Comparison of ENCODE assay signal across 8 cellular contexts in genomic region chr11:46277623-46278386, GRCh38. TPM values are rescaled to one million over a fixed set of nuclear protein-coding genes. Genes with fewer than 3 reads are reported as not detected.
DNase-seq lines count a peak whose midpoint lies in the region; ATAC-seq and TF ChIP-seq lines count a peak whose summit lies in the region.

Gene CREB3L1, plus strand, starts transcription at chr11:46277662. Its CDS starts 450 bp downstream, at chr11:46278112.

- H2AK5ac ChIP-seq in mesendoderm (ENCODE audit: low read length): no peak within 1 kb of the TSS

- H3K4me1 ChIP-seq in HCT116 (ENCODE audit: control insufficient read depth in 1 of 2, insufficient read depth in 2 of 2, low read length in 2 of 2) (peaks cover 7 to 11% of the 10 kb centered on the region in 2 experiments), mesendoderm (ENCODE audit: control insufficient read depth, low read depth, low read length) (peaks cover 17% of the 10 kb centered on the region), aorta (ENCODE audit: control insufficient read depth in 1 of 2, insufficient read depth in 2 of 2, low read length in 2 of 2) (no peaks in the 10 kb centered on the region)

- CTCF ChIA-PET in HCT116 (lab: Charles Lee): no interaction called here

- intact Hi-C loops in HCT116 (cut with micrococcal nuclease): no loop called here
- intact Hi-C loops in aorta (cut with DNase I): no loop called here

- no peak for TF ChIP-seq POLR2A in HCT116 (IDR thresholded peaks at IDR 0.05; ENCODE audit: borderline replicate concordance, extremely low read depth, insufficient read depth, insufficient read length)

- H2BK120ac ChIP-seq in mesendoderm (ENCODE audit: low read depth, low read length): no peak within 1 kb of the TSS

- H3K9me2 ChIP-seq in HCT116 (ENCODE audit: insufficient read depth): no peaks in the 10 kb centered on the region

- no peaks in the 10 kb centered on the region for H3K79me2 ChIP-seq in HCT116 (ENCODE audit: insufficient read depth, low read length)
- no peaks in the 10 kb centered on the region for H3K79me2 ChIP-seq in mesendoderm (ENCODE audit: control insufficient read depth, insufficient read depth, low read length)

- H3K23ac ChIP-seq in mesendoderm (ENCODE audit: low read length): no peak within 1 kb of the TSS

- no peak for ATAC-seq in HCT116
- no peak for ATAC-seq in aorta (ENCODE audit: low FRiP score)
- ATAC-seq in HG03439 (IDR thresholded peaks at IDR 0.05; ENCODE audit: unreplicated experiment): no peak

- H3K9me3 ChIP-seq in HCT116 (ENCODE audit: control insufficient read depth in 1 of 2, insufficient read depth in 1 of 2, low read depth in 1 of 2, low read length in 2 of 2) (no peaks in the 10 kb centered on the region), aorta (ENCODE audit: control insufficient read depth, low read length) (no peaks in the 10 kb centered on the region)

- no peak for DNase-seq in AG09309 (ENCODE audit: low read depth)
- DNase-seq in HCT116 (ENCODE audit: low read depth, low spot score): no peak
- DNase-seq in cardiac fibroblast (ENCODE audit: low read depth in 2 of 2): no peak
- no peak for DNase-seq in mesendoderm
- peak; percentile 64 to 82 for DNase-seq in aorta
- no peak for DNase-seq in NCI-H446 (lab: John Stamatoyannopoulos, UW)
- DNase-seq in stimulated activated CD4-positive, alpha-beta T cell treated with anti-CD3 and anti-CD28 coated beads, Interleukin-12 subunit alpha, Interleukin-12 subunit beta, amount 100 ng/mL, for 4 hours: no peak

- no peak within 1 kb of the TSS for H4K5ac ChIP-seq in mesendoderm (ENCODE audit: low read length)

- H2BK5ac ChIP-seq in mesendoderm (ENCODE audit: low read length): no peak within 1 kb of the TSS

- H3K9ac ChIP-seq in HCT116 (ENCODE audit: low read length) (no peak within 1 kb of the TSS), mesendoderm (ENCODE audit: low read length) (peak within 1 kb of the TSS; percentile 81)

- H3K18ac ChIP-seq in mesendoderm (ENCODE audit: low read length): peak within 1 kb of the TSS; percentile 53

- H4K8ac ChIP-seq in mesendoderm (ENCODE audit: low read depth, low read length): no peak within 1 kb of the TSS

- POLR2A ChIA-PET in HCT116 (lab: Charles Lee): no interaction called here

- no peaks in the 10 kb centered on the region for H3K27me3 ChIP-seq in HCT116 (ENCODE audit: insufficient read depth, low read length)
- H3K27me3 ChIP-seq in mesendoderm (ENCODE audit: insufficient read depth, low read length, poor library complexity): no peaks in the 10 kb centered on the region
- H3K27me3 ChIP-seq in aorta (ENCODE audit: control insufficient read depth in 1 of 2, insufficient read depth in 2 of 2, low read length in 1 of 2): no peaks in the 10 kb centered on the region

- H3K36me3 ChIP-seq in HCT116 (ENCODE audit: control insufficient read depth in 1 of 2, insufficient read depth in 2 of 2, low read length in 2 of 2): no peaks in the 10 kb centered on the region
- H3K36me3 ChIP-seq in mesendoderm (ENCODE audit: control insufficient read depth, insufficient read depth, low read length): no peaks in the 10 kb centered on the region
- H3K36me3 ChIP-seq in aorta (ENCODE audit: control insufficient read depth in 1 of 2, insufficient read depth in 2 of 2, low read length in 1 of 2): no peaks in the 10 kb centered on the region

- no peak within 1 kb of the TSS for H2AFZ ChIP-seq in HCT116 (ENCODE audit: low read depth, low read length, poor library complexity, severe bottlenecking)

- RAD21 ChIA-PET in HCT116 (lab: Charles Lee; ENCODE audit: low non-redundant PET in 1 of 2, low total read pairs in 2 of 2, uncharacterized antibody in 2 of 2, unreplicated experiment in 2 of 2): no interaction called here

- H3K4me3 ChIP-seq in AG09309 (ENCODE audit: control insufficient read depth, low read depth, low read length) (peak within 1 kb of the TSS; percentile 89), HCT116 (replicated peaks in 1 of 2; ENCODE audit: low read depth in 1 of 2, low read length in 2 of 2) (no peak within 1 kb of the TSS), cardiac fibroblast (replicated peaks in 1 of 2; ENCODE audit: low read depth in 2 of 2, low read length in 2 of 2) (peak within 1 kb of the TSS; percentile 77 to 92), mesendoderm (ENCODE audit: low read length) (peak within 1 kb of the TSS; percentile 67), aorta (ENCODE audit: low read length in 2 of 2) (peak within 1 kb of the TSS; percentile 24 to 36)

- H3K4ac ChIP-seq in mesendoderm (ENCODE audit: low read depth, low read length): peak within 1 kb of the TSS; percentile 44

- BruUV-seq in HCT116 (replicated peaks; lab: Mats Ljungman, UMichigan): no TSS peak

- TF ChIP-seq CTCF in AG09309 (IDR thresholded peaks at IDR 0.05; ENCODE audit: control insufficient read depth, insufficient read depth, low read depth, low read length, missing control alignments) (no peak), HCT116 (IDR thresholded peaks at IDR 0.05 in 2 of 3, conservative IDR thresholded peaks at IDR 0.05 in 1 of 3; ENCODE audit: borderline replicate concordance in 1 of 3, insufficient read depth in 1 of 3, low read depth in 2 of 3, low read length in 2 of 3) (no peak), cardiac fibroblast (IDR thresholded peaks at IDR 0.05; ENCODE audit: low read depth, low read length) (no peak)

- H3K56ac ChIP-seq in mesendoderm (ENCODE audit: low read length): peak within 1 kb of the TSS; percentile 89

- H3K79me1 ChIP-seq in mesendoderm (ENCODE audit: low read length): no peaks in the 10 kb centered on the region

- no peak within 1 kb of the TSS for H2BK15ac ChIP-seq in mesendoderm (replicated peaks; ENCODE audit: low read depth)

- no peaks in the 10 kb centered on the region for H4K20me1 ChIP-seq in HCT116 (ENCODE audit: insufficient read depth)

- peak within 1 kb of the TSS; percentile 46 for H3K4me2 ChIP-seq in HCT116 (ENCODE audit: low read length)
- H3K4me2 ChIP-seq in mesendoderm (ENCODE audit: low read length): peak within 1 kb of the TSS; percentile 90

- TF ChIP-seq RAD21 in HCT116 (IDR thresholded peaks at IDR 0.05; ENCODE audit: low read depth): no peak

- H3K27ac ChIP-seq in HCT116 (ENCODE audit: low read depth, low read length) (no peak within 1 kb of the TSS), mesendoderm (ENCODE audit: low read depth, low read length) (no peak within 1 kb of the TSS), aorta (ENCODE audit: low read depth in 1 of 2, low read length in 2 of 2) (no peak within 1 kb of the TSS)

- WGBS in mesendoderm (ENCODE audit: extremely low coverage, insufficient coverage, low lambda C conversion rate): no CpG with 5 or more reads among the region's 61 CpGs
- WGBS in aorta, 2 donors: 1% methylated on average over 24 to 61 of the region's 61 CpGs

TF ChIP-seq in HCT116, 20 proteins besides CTCF, POLR2A, EP300 and RAD21 (continues in another document):
- TF ChIP-seq ZFX (IDR thresholded peaks at IDR 0.05) (no peak), EZH2phosphoT487 (IDR thresholded peaks at IDR 0.05; ENCODE audit: borderline replicate concordance) (no peak), JUND (IDR thresholded peaks at IDR 0.05) (no peak), SIN3A (IDR thresholded peaks at IDR 0.05; ENCODE audit: low read depth) (no peak), FOSL1 (IDR thresholded peaks at IDR 0.05; ENCODE audit: low read depth) (no peak), ZBTB33 (IDR thresholded peaks at IDR 0.05; ENCODE audit: extremely low read depth, insufficient replicate concordance, low read length) (no peak), ELF1 (IDR thresholded peaks at IDR 0.05; ENCODE audit: borderline replicate concordance, low read depth) (no peak), CBX3 (IDR thresholded peaks at IDR 0.05; ENCODE audit: low read depth) (no peak), ATF3 (IDR thresholded peaks at IDR 0.05) (no peak), SP1 (IDR thresholded peaks at IDR 0.05; ENCODE audit: low read depth) (no peak), TCF7L2 (IDR thresholded peaks at IDR 0.05; ENCODE audit: borderline replicate concordance, extremely low read depth, insufficient read depth, insufficient read length) (no peak), CEBPB (IDR thresholded peaks at IDR 0.05; ENCODE audit: low read depth) (no peak), YY1 (IDR thresholded peaks at IDR 0.05; ENCODE audit: extremely low read depth, insufficient replicate concordance, low read depth, low read length) (no peak), POLR2AphosphoS5 (IDR thresholded peaks at IDR 0.05; ENCODE audit: low read depth, low read length) (no peak), EZH2 (IDR thresholded peaks at IDR 0.05) (no peak), SRF (IDR thresholded peaks at IDR 0.05; ENCODE audit: low read depth) (no peak), EGR1 (IDR thresholded peaks at IDR 0.05; ENCODE audit: low read depth) (no peak), ZNF274 (IDR thresholded peaks at IDR 0.05; ENCODE audit: low read depth, low read length) (no peak), MAX (IDR thresholded peaks at IDR 0.05) (no peak)

RNA-seq across cellular contexts. Expression of gene CREB3L1, which starts in this region (rescaled TPM):
- 0.37 TPM for total RNA-seq in HCT116 (2021; ENCODE audit: unreplicated experiment)
- 0.29 and 0.30 TPM in 2 replicates for polyA plus RNA-seq in HCT116 (2012)
- 12.5 TPM for polyA plus RNA-seq in mesendoderm (2013, experiment 1 of 2)
- polyA plus RNA-seq in mesendoderm (2013, experiment 2 of 2): 13.8 TPM
- 10 to 100 TPM; 10.5 to 18.4 TPM for total RNA-seq in aorta
- polyA plus RNA-seq in aorta: 1 to 10 TPM; 6.9 to 8.5 TPM

Comparison
In these comparisons a context has a peak if more than half of its experiments do, and no peak if none do; other contexts are left out.
1. DNase-seq: peak in aorta (2 of 2); none in AG09309 (single experiment), HCT116 (single experiment), cardiac fibroblast (0 of 2), mesendoderm (single experiment), NCI-H446 (0 of 2) and stimulated activated CD4-positive, alpha-beta T cell treated with anti-CD3 and anti-CD28 coated beads, Interleukin-12 subunit alpha, Interleukin-12 subunit beta, amount 100 ng/mL, for 4 hours (single experiment).
2. H3K4me3 ChIP-seq: peak in AG09309 (single experiment), cardiac fibroblast (2 of 2), mesendoderm (single experiment) and aorta (2 of 2); none in HCT116 (0 of 2).